8 cellular contexts compared by ENCODE assay signal in genomic region chr18:63162271-63163014, GRCh38.
DNase-seq lines count a peak whose midpoint lies in the region; ATAC-seq and TF ChIP-seq lines count a peak whose summit lies in the region.

No MANE protein-coding gene starts in this region.

- WGBS in stomach, 5 donors = 80 to 87% (median 85%) methylated on average over 7 of the region's 7 CpGs

- ATAC-seq in GM18511 (IDR thresholded peaks at IDR 0.05; ENCODE audit: unreplicated experiment) (peak; percentile 38), HG02610 (IDR thresholded peaks at IDR 0.05; ENCODE audit: unreplicated experiment) (peak; percentile 12)

- no peak for TF ChIP-seq POLR2A in stomach (IDR thresholded peaks at IDR 0.05)

- no peak for DNase-seq in PC-9
- peak; percentile 71 for DNase-seq in fibroblast of mammary gland (ENCODE audit: low read depth)
- peak; percentile 43 for DNase-seq in stomach
- DNase-seq in NCI-H1436 treated with DMSO at 0.1 percent for 48 hours (lab: John Stamatoyannopoulos, UW) = no peak
- no peak for DNase-seq in NCI-H2227 (lab: John Stamatoyannopoulos, UW; ENCODE audit: unreplicated experiment)
- no peak for DNase-seq in activated gamma-delta T cell (lab: John Stamatoyannopoulos, UW)

- H3F3A ChIP-seq in PC-9 (ENCODE audit: insufficient read depth, low read depth) = no peaks in the 10 kb centered on the region

- TF ChIP-seq CTCF in PC-9 (conservative IDR thresholded peaks at IDR 0.05) (no peak), fibroblast of mammary gland (conservative IDR thresholded peaks at IDR 0.05; ENCODE audit: control insufficient read depth, insufficient read depth, low read depth, low read length) (no peak), stomach (IDR thresholded peaks at IDR 0.05) (no peak)

- H3K36me3 ChIP-seq in PC-9 (ENCODE audit: low read depth) = no peaks in the 10 kb centered on the region
- H3K36me3 ChIP-seq in stomach = no peaks in the 10 kb centered on the region

- H3K27me3 ChIP-seq in PC-9 (ENCODE audit: insufficient read depth, low read depth) (no peaks in the 10 kb centered on the region), stomach (no peaks in the 10 kb centered on the region)

- H3K9me2 ChIP-seq in PC-9 (ENCODE audit: insufficient read depth) = no peaks in the 10 kb centered on the region

- H3K9me3 ChIP-seq in PC-9 (ENCODE audit: insufficient read depth, low read depth) (no peaks in the 10 kb centered on the region), stomach (no peaks in the 10 kb centered on the region)

- TF ChIP-seq EP300 in stomach (IDR thresholded peaks at IDR 0.05) = no peak

- H3K4me1 ChIP-seq in PC-9 (replicated peaks; ENCODE audit: insufficient read depth) (peaks cover 14% of the 10 kb centered on the region), stomach (peaks cover 9 to 34% (median 19%) of the 10 kb centered on the region in 4 donors)

- H2AFZ ChIP-seq in PC-9 = no peak overlapping the region

- POLR2A ChIA-PET in PC-9 (lab: Charles Lee; ENCODE audit: unreplicated experiment) = no interaction called here

- no peak overlapping the region for H3K4me3 ChIP-seq in PC-9
- H3K4me3 ChIP-seq in fibroblast of mammary gland (ENCODE audit: control insufficient read depth, low read depth, low read length) = no peak overlapping the region
- no peak overlapping the region for H3K4me3 ChIP-seq in stomach

- CTCF ChIA-PET in PC-9 (lab: Charles Lee) = no interaction called here

- H3K4me2 ChIP-seq in PC-9 = peak overlapping the region; percentile 57; the same call in 1 of the 2 replicates

- no TSS peak for BruUV-seq in PC-9 (replicated peaks; lab: Mats Ljungman, UMichigan)

- H3K79me2 ChIP-seq in PC-9 (ENCODE audit: low read depth) = no peaks in the 10 kb centered on the region

- H3K27ac ChIP-seq in PC-9 = no peak overlapping the region
- H3K27ac ChIP-seq in stomach = peak overlapping the region in 4 of 5 donors; percentile 65 to 83 (median 72)

- intact Hi-C loops in PC-9 (cut with micrococcal nuclease; ENCODE audit: unreplicated experiment) = no loop called here
- intact Hi-C loops in stomach (cut with DNase I; ENCODE audit: low total_unique reads) = no loop called here

- no peaks in the 10 kb centered on the region for H4K20me1 ChIP-seq in PC-9 (ENCODE audit: insufficient read depth)

Comparison
In these comparisons a context has a peak if more than half of its experiments do, and no peak if none do; other contexts are left out.
1. DNase-seq: peak in fibroblast of mammary gland (single experiment) and stomach (single experiment); none in PC-9 (0 of 2), NCI-H1436 treated with DMSO at 0.1 percent for 48 hours (single experiment), NCI-H2227 (single experiment) and activated gamma-delta T cell (single experiment).